29 cellular contexts compared by ENCODE assay signal in genomic region chr19:41990028-41990427, GRCh38. TPM values are rescaled to one million over a fixed set of nuclear protein-coding genes. Genes with fewer than 3 reads are reported as not detected.
"Had no signal": no experiment of that assay in that cellular context is flagged by ENCODE, and none has a peak within 500 bp of the region (broad histone marks: within the 10 kb centered on the region; RNA-seq: fewer than 3 reads in every experiment).

No MANE protein-coding gene starts in this region.

- ATAC-seq: stimulated activated effector memory CD8-positive, alpha-beta T cell treated with anti-CD3 and anti-CD28 coated beads, Interleukin-12 subunit alpha, Interleukin-12 subunit beta, amount 100 ng/mL, for 72 hours; stimulated activated memory B cell treated with anti-CD40 and anti-IgM and Interleukin-4, amounts not matched to agents 10 μg/mL and 1 μg/mL and 100 μg/mL, for 72 hours; stimulated activated naive B cell treated with anti-CD40 and anti-IgM and Interleukin-4, amounts not matched to agents 10 μg/mL and 1 μg/mL and 100 μg/mL, for 72 hours; stimulated activated naive CD8-positive, alpha-beta T cell treated with anti-CD3 and anti-CD28 coated beads, Interleukin-15, amount 100 ng/mL, for 72 hours; stimulated activated naive CD8-positive, alpha-beta T cell treated with anti-CD3 and anti-CD28 coated beads, Interleukin-15, Interleukin-2, amounts not matched to agents 100 U/mL and 50 U/mL, for 24 hours; upper lobe of right lung had no signal

- H3K4me3 Mint-ChIP-seq: stimulated activated effector memory CD8-positive, alpha-beta T cell treated with anti-CD3 and anti-CD28 coated beads, Interleukin-12 subunit alpha, Interleukin-12 subunit beta, amount 100 ng/mL, for 72 hours; stimulated activated memory B cell treated with anti-CD40 and anti-IgM and Interleukin-4, amounts not matched to agents 10 μg/mL and 1 μg/mL and 100 μg/mL, for 72 hours; stimulated activated naive B cell treated with anti-CD40 and anti-IgM and Interleukin-4, amounts not matched to agents 10 μg/mL and 1 μg/mL and 100 μg/mL, for 72 hours; stimulated activated naive CD8-positive, alpha-beta T cell treated with anti-CD3 and anti-CD28 coated beads, Interleukin-15, amount 100 ng/mL, for 72 hours; stimulated activated naive CD8-positive, alpha-beta T cell treated with anti-CD3 and anti-CD28 coated beads, Interleukin-15, Interleukin-2, amounts not matched to agents 100 ng/mL and 50 ng/mL, for 24 hours; type B pancreatic cell had no signal

- DNase-seq: stimulated activated CD4-positive, alpha-beta T cell treated with anti-CD3 and anti-CD28 coated beads, Interleukin-2, amount 100 ng/mL, for 48 hours; stimulated activated CD4-positive, alpha-beta T cell treated with anti-CD3 and anti-CD28 coated beads, Interleukin-4, amount 100 ng/mL, for 1 hour; stimulated activated CD4-positive, alpha-beta T cell treated with anti-CD3 and anti-CD28 coated beads, Interleukin-4, amount 100 ng/mL, for 24 hours; stimulated activated CD4-positive, alpha-beta T cell treated with anti-CD3 and anti-CD28 coated beads, Interleukin-4, amount 100 ng/mL, for 4 hours; stimulated activated CD8-positive, alpha-beta memory T cell treated with anti-CD3 and anti-CD28 coated beads, Interleukin-4, amount 100 ng/mL, for 48 hours; stimulated activated naive B cell treated with anti-CD40 and anti-IgM and Interleukin-4, amounts not matched to agents 10 μg/mL and 1 μg/mL and 100 μg/mL, for 72 hours; stimulated activated naive CD4-positive, alpha-beta T cell; stimulated activated naive CD4-positive, alpha-beta T cell treated with Interleukin-2 at 50 U/mL for 16 hours; stimulated activated naive CD8-positive, alpha-beta T cell treated with anti-CD3 and anti-CD28 coated beads, Interleukin-15, amount 100 ng/mL, for 72 hours; stimulated activated naive CD8-positive, alpha-beta T cell treated with anti-CD3 and anti-CD28 coated beads, Interleukin-15, Interleukin-2, amounts not matched to agents 100 U/mL and 50 U/mL, for 24 hours; stomach; substantia nigra; testis; thyroid gland; tibial artery; transverse colon; trophoblast cell; upper lobe of left lung; upper lobe of right lung; uterus had no signal

- H3K9me3 Mint-ChIP-seq: stimulated activated effector memory CD8-positive, alpha-beta T cell treated with anti-CD3 and anti-CD28 coated beads, Interleukin-12 subunit alpha, Interleukin-12 subunit beta, amount 100 ng/mL, for 72 hours; stimulated activated memory B cell treated with anti-CD40 and anti-IgM and Interleukin-4, amounts not matched to agents 10 μg/mL and 1 μg/mL and 100 μg/mL, for 72 hours; stimulated activated naive B cell treated with anti-CD40 and anti-IgM and Interleukin-4, amounts not matched to agents 10 μg/mL and 1 μg/mL and 100 μg/mL, for 72 hours; stimulated activated naive CD8-positive, alpha-beta T cell treated with anti-CD3 and anti-CD28 coated beads, Interleukin-15, amount 100 ng/mL, for 72 hours; stimulated activated naive CD8-positive, alpha-beta T cell treated with anti-CD3 and anti-CD28 coated beads, Interleukin-15, Interleukin-2, amounts not matched to agents 100 ng/mL and 50 ng/mL, for 24 hours; type B pancreatic cell had no signal

- H3K36me3 Mint-ChIP-seq: stimulated activated effector memory CD8-positive, alpha-beta T cell treated with anti-CD3 and anti-CD28 coated beads, Interleukin-12 subunit alpha, Interleukin-12 subunit beta, amount 100 ng/mL, for 72 hours; stimulated activated memory B cell treated with anti-CD40 and anti-IgM and Interleukin-4, amounts not matched to agents 10 μg/mL and 1 μg/mL and 100 μg/mL, for 72 hours; stimulated activated naive B cell treated with anti-CD40 and anti-IgM and Interleukin-4, amounts not matched to agents 10 μg/mL and 1 μg/mL and 100 μg/mL, for 72 hours; type B pancreatic cell had no signal

- H3K9me3 ChIP-seq: stomach, suprapubic skin, testis, thoracic aorta, thyroid gland, tibial artery, tibial nerve, transverse colon, upper lobe of left lung, upper lobe of right lung, uterus, vagina had no signal

- H3K27me3 ChIP-seq: testis had no signal

- H3K27ac ChIP-seq: stomach, suprapubic skin, testis, thoracic aorta, thyroid gland, tibial artery, tibial nerve, transverse colon, upper lobe of left lung, upper lobe of right lung, uterus, vagina had no signal

- H3K27ac Mint-ChIP-seq: stimulated activated effector memory CD8-positive, alpha-beta T cell treated with anti-CD3 and anti-CD28 coated beads, Interleukin-12 subunit alpha, Interleukin-12 subunit beta, amount 100 ng/mL, for 72 hours; stimulated activated memory B cell treated with anti-CD40 and anti-IgM and Interleukin-4, amounts not matched to agents 10 μg/mL and 1 μg/mL and 100 μg/mL, for 72 hours; stimulated activated naive B cell treated with anti-CD40 and anti-IgM and Interleukin-4, amounts not matched to agents 10 μg/mL and 1 μg/mL and 100 μg/mL, for 72 hours; stimulated activated naive CD8-positive, alpha-beta T cell treated with anti-CD3 and anti-CD28 coated beads, Interleukin-15, amount 100 ng/mL, for 72 hours; stimulated activated naive CD8-positive, alpha-beta T cell treated with anti-CD3 and anti-CD28 coated beads, Interleukin-15, Interleukin-2, amounts not matched to agents 100 ng/mL and 50 ng/mL, for 24 hours; type B pancreatic cell had no signal

- H3K36me3 ChIP-seq: stomach, suprapubic skin, thoracic aorta, thyroid gland, tibial artery, tibial nerve, transverse colon, upper lobe of left lung, upper lobe of right lung, uterus, vagina had no signal

- H3K4me3 ChIP-seq: stomach, suprapubic skin, testis, thoracic aorta, thyroid gland, tibial artery, tibial nerve, transverse colon, upper lobe of left lung, upper lobe of right lung, uterus, vagina had no signal

RNA-seq across cellular contexts. Expression of gene ATP1A3, which starts 4.0 kb away (rescaled TPM):
- total RNA-seq: subcutaneous adipose tissue, suprapubic skin, tibial nerve, upper lobe of right lung had no signal
